ENCODE assay signal across 8 cellular contexts in the genomic region with DNA sequence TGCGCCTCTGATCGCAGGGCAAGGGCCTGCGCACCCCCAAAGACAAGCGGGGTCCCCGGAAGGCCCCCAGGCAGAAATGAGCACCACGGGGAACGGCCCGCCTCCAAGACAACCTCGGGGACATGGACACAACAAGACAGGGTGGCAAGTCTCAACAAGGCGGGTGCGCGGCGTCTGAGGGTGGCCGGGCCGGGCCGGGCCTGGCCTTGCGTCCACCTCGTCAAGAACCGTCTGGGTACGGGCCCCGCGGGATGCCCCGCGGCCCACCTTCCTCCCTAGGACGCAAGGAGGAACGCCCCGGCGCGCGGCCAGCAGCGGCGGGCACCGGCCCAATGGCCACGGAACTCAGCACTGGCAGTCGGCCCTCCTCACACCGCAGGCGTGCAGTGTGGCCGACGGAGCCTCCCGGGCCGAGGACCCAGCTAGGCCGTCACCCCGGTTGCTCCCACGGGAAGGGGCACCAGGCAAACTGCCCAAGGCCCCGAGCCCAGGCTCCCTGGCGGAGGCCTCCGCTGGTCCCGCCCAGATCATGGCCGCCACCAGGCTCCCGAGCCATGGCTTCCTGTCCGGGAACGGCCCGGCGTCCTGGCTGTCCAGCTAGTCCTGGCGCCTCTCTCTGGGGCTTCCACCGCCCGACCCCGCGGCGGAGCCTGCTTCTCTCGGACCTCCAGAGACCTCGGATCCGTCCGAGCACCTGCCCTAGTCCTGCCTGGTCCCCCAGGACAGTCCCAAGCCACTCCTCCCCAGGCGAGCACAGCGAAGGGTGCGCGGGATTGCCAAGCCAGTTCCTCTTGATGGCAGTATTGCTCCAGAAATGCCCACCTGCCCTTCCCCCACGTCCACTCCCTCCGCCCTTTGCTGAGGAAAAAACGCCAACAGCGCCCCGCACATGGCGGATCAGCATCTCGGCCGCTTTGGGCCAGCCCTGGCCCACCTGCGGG.
A peak's percentile ranks its signal among the peaks of the same experiment; 100 is the strongest.
DNase-seq lines count a peak whose midpoint lies in the region; ATAC-seq and TF ChIP-seq lines count a peak whose summit lies in the region.
"Not testable (repeated sequence)": the region's sequence is repeated elsewhere in the genome, so short reads cannot be mapped to it uniquely, and the experiment has no call there.

No MANE protein-coding gene starts in this region.

- not testable (repeated sequence) for H3K18ac ChIP-seq in IMR-90 (ENCODE audit: low read depth, low read length)

- not testable (repeated sequence) for H4K5ac ChIP-seq in IMR-90 (ENCODE audit: low read depth, low read length)

- TF ChIP-seq POLR2A in IMR-90 (IDR thresholded peaks at IDR 0.05; ENCODE audit: low read depth, low read length): not testable (repeated sequence)

- H2BK20ac ChIP-seq in IMR-90 (ENCODE audit: low read depth, low read length): not testable (repeated sequence)

- H3K56ac ChIP-seq in IMR-90 (ENCODE audit: extremely low read depth, insufficient read depth, low read length): not testable (repeated sequence)

- not testable (repeated sequence) for H4K8ac ChIP-seq in IMR-90 (ENCODE audit: low read depth in 2 of 2, low read length in 2 of 2)

- H3K9me3 ChIP-seq in IMR-90 (ENCODE audit: control insufficient read depth, insufficient read depth, low read length); right cardiac atrium (ENCODE audit: control insufficient read depth, low read length); mucosa of descending colon: not testable (repeated sequence)

- H3K27ac ChIP-seq in C4-2B: peak overlapping the region; percentile 68
- H3K27ac ChIP-seq in IMR-90 (ENCODE audit: insufficient read depth, low read length); right cardiac atrium (ENCODE audit: low read length): not testable (repeated sequence)

- H2AK5ac ChIP-seq in IMR-90 (ENCODE audit: low read depth, low read length): not testable (repeated sequence)

- in situ Hi-C loops in IMR-90 (cut with MboI; ENCODE audit: low sequenced_read_pairs): not testable (repeated sequence)

- not testable (repeated sequence) for H2AK9ac ChIP-seq in IMR-90 (replicated peaks; ENCODE audit: low read depth, low read length, poor library complexity)

- CTCF ChIA-PET in IMR-90 (lab: Yijun Ruan, JAX): not testable (repeated sequence)

- not testable (repeated sequence) for TF ChIP-seq RAD21 in IMR-90 (IDR thresholded peaks at IDR 0.05; ENCODE audit: low read length)

- H2BK15ac ChIP-seq in IMR-90 (ENCODE audit: low read depth, low read length): not testable (repeated sequence)

- POLR2A ChIA-PET in IMR-90 (lab: Charles Lee; ENCODE audit: unreplicated experiment): not testable (repeated sequence)

- H3K27me3 ChIP-seq in IMR-90 (ENCODE audit: control insufficient read depth, insufficient read depth, low read length); right cardiac atrium (ENCODE audit: control insufficient read depth, insufficient read depth): not testable (repeated sequence)

- not testable (repeated sequence) for H3K4me1 ChIP-seq in IMR-90 (ENCODE audit: control insufficient read depth, insufficient read depth, low read length); right cardiac atrium (ENCODE audit: control insufficient read depth, insufficient read depth, low read length); mucosa of descending colon (ENCODE audit: low read depth)

- not testable (repeated sequence) for H3K4me3 ChIP-seq in IMR-90 (ENCODE audit: insufficient read depth, low read depth, low read length); right cardiac atrium (ENCODE audit: low read length); mucosa of descending colon

- not testable (repeated sequence) for H4K20me1 ChIP-seq in IMR-90 (ENCODE audit: insufficient read depth, low read length)

- not testable (repeated sequence) for H2BK120ac ChIP-seq in IMR-90 (ENCODE audit: low read depth, low read length)

- no CpG with 5 or more reads among the region's 77 CpGs for WGBS in IMR-90 (ENCODE audit: extremely low coverage in 2 of 2, insufficient read length in 1 of 2), 2 experiments
- 94% methylated on average over 13 of the region's 77 CpGs for WGBS in right cardiac atrium

- DNase-seq in IMR-90: not testable (repeated sequence)
- peak in 2 of 3 experiments; percentile 6 to 54 for DNase-seq in activated CD8-positive, alpha-beta memory T cell treated with anti-CD3 and anti-CD28 coated beads for 48 hours (ENCODE audit: low read depth in 2 of 3, low spot score in 2 of 3)
- DNase-seq in activated gamma-delta T cell treated with Interleukin-2 at 50 U/mL for 16 hours: peak; percentile 40
- DNase-seq in right cardiac atrium: peak in 2 of 3 donors; percentile 12 to 82
- DNase-seq in mucosa of descending colon: peak in 1 of 3 donors; percentile 64
- DNase-seq in stimulated activated CD8-positive, alpha-beta memory T cell treated with anti-CD3 and anti-CD28 coated beads, Interleukin-12 subunit alpha, Interleukin-12 subunit beta, amount 100 ng/mL, for 4 hours (ENCODE audit: low read depth): peak; percentile 31

- H3K4ac ChIP-seq in IMR-90 (ENCODE audit: low read depth, low read length): not testable (repeated sequence)

- H3K9me1 ChIP-seq in IMR-90 (ENCODE audit: insufficient read depth, low read length): not testable (repeated sequence)

- not testable (repeated sequence) for H3K36me3 ChIP-seq in IMR-90 (ENCODE audit: control insufficient read depth, insufficient read depth, low read length); mucosa of descending colon (ENCODE audit: low read depth)

- H2AFZ ChIP-seq in IMR-90 (replicated peaks; ENCODE audit: low read length, poor library complexity): not testable (repeated sequence)

- H3K79me1 ChIP-seq in IMR-90 (ENCODE audit: low read depth in 1 of 2, low read length in 2 of 2): not testable (repeated sequence)

- not testable (repeated sequence) for H4K91ac ChIP-seq in IMR-90 (ENCODE audit: insufficient read depth, low read depth, low read length)

- ATAC-seq in GM21825 (IDR thresholded peaks at IDR 0.05; ENCODE audit: unreplicated experiment): peak; percentile 67
- peak; percentile 97 for ATAC-seq in IMR-90 (ENCODE audit: low read depth)
- peak in 1 of 2 donors; percentile 97 for ATAC-seq in right cardiac atrium
- peak; percentile 76 for ATAC-seq in mucosa of descending colon

- not testable (repeated sequence) for BruUV-seq in IMR-90 (replicated peaks; lab: Mats Ljungman, UMichigan)

- not testable (repeated sequence) for H3K9ac ChIP-seq in IMR-90 (ENCODE audit: low read depth, low read length)

- H3K14ac ChIP-seq in IMR-90 (replicated peaks; ENCODE audit: low read depth, low read length): not testable (repeated sequence)

- not testable (repeated sequence) for H3K23ac ChIP-seq in IMR-90 (ENCODE audit: low read depth, low read length)

- intact Hi-C loops in IMR-90 (cut with micrococcal nuclease); right cardiac atrium (cut with DNase I); mucosa of descending colon (cut with DNase I, micrococcal nuclease): not testable (repeated sequence)

- dilution Hi-C loops in IMR-90 (cut with HindIII; ENCODE audit: low sequenced_read_pairs, unreplicated experiment): not testable (repeated sequence)

- H3K4me2 ChIP-seq in IMR-90 (ENCODE audit: low read depth, low read length): not testable (repeated sequence)

- H2BK5ac ChIP-seq in IMR-90 (ENCODE audit: low read depth, low read length, poor library complexity, severe bottlenecking): not testable (repeated sequence)

- TF ChIP-seq CTCF in C4-2B (conservative IDR thresholded peaks at IDR 0.05); IMR-90 (conservative IDR thresholded peaks at IDR 0.05; ENCODE audit: low read depth, low read length); mucosa of descending colon (IDR thresholded peaks at IDR 0.05): not testable (repeated sequence)
